ENCODE assay signal across 8 cellular contexts in the genomic region with DNA sequence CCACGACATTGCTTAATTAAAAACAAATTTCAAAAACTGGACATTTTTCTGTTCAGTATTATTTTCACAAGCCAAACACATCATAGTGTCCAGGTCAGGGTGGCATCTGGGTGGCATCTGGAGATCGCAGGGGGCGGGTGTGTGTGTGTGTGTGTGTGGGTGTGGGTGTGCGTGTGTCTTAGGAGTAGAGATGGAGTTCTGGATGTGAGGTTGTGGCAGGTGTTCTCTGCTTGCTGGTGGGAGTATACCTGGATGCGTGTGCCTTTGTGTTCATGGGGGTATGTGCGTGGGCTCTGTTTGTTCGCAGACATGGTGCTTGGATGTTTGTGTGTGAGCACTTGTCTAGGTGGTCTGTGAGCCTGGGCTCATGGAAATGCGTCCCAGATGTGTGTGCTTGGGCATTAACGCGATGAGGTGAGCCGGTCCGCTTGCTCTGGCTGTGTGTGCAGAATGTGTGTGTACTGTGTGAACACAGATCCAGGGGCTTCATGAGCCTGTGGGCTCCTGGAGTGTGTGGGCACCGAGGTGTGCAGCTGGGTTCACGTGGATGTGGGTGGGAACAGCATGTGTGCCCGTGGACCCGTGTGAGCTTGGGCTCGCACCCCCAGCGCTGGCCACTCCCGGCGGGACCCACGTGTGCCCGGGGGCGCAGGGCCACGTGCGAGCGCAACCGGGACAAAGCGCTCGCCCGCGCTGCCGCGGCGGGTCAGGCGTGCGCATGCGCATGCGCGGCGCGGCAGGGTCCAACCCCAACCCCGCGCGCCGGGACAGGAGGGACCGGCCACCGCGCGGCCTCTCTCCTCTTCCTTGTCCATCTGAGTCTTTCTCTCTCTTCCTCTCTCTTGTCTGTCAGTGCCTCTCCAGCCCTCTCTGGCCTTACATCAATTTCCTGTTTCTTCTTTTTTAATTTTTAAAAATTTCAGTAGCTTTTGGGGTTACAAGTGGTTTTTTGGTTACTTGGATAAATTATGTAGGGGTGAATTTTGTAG.
DNase-seq lines count a peak whose midpoint lies in the region; ATAC-seq, FAIRE-seq and TF ChIP-seq lines count a peak whose summit lies in the region.

No MANE protein-coding gene starts in this region.

- ATAC-seq in left lobe of liver (peak; percentile 73), GM18519 (IDR thresholded peaks at IDR 0.05; ENCODE audit: low FRiP score, unreplicated experiment) (no peak)

- 0 out of 2 replicates have a peak, but pooled peaks cover 4% of the 10 kb centered on the region for H3K36me3 ChIP-seq in SJSA1
- peaks cover 10% of the 10 kb centered on the region for H3K36me3 ChIP-seq in bronchial epithelial cell (ENCODE audit: control insufficient read depth, insufficient read depth, low read length)

- no peak for FAIRE-seq in bronchial epithelial cell (lab: Jason Lieb, UNC)

- H3K4me3 ChIP-seq in SJSA1 (peak overlapping the region; percentile 19), bronchial epithelial cell (ENCODE audit: low read depth, low read length) (peak overlapping the region; percentile 34)

- H3K4me1 ChIP-seq in SJSA1 (replicated peaks) = peaks cover 8% of the 10 kb centered on the region

- no peaks in the 10 kb centered on the region for H3K9me3 ChIP-seq in SJSA1 (replicated peaks)

- no peak for TF ChIP-seq CTCF in bronchial epithelial cell (IDR thresholded peaks at IDR 0.05; ENCODE audit: insufficient read depth, low read length, severe bottlenecking)

- no peak overlapping the region for H3K27ac ChIP-seq in SJSA1

- H3K27me3 ChIP-seq in SJSA1 (replicated peaks) (0 out of 2 replicates have a peak, but pooled peaks cover 4% of the 10 kb centered on the region), bronchial epithelial cell (ENCODE audit: control insufficient read depth, insufficient read depth, low read length) (peaks cover 4% of the 10 kb centered on the region)

- DNase-seq in NCI-H748 (lab: John Stamatoyannopoulos, UW; ENCODE audit: unreplicated experiment) (peak; percentile 44), NCI-H748 treated with DMSO at 0.1 percent for 48 hours (lab: John Stamatoyannopoulos, UW) (no peak), HT1080 (ENCODE audit: low read depth) (peak; percentile 50), SJSA1 (ENCODE audit: low read depth in 1 of 2, low spot score in 2 of 2) (peak in 1 of 2 experiments; percentile 52), bronchial epithelial cell (ENCODE audit: low read depth) (peak; percentile 17), left lobe of liver (ENCODE audit: low spot score) (no peak)
- DNase-seq in stimulated activated CD4-positive, alpha-beta T cell treated with anti-CD3 and anti-CD28 coated beads, Interleukin-4, amount 100 ng/mL, for 24 hours = peak; percentile 32

Comparison
In these comparisons a context has a peak if more than half of its experiments do, and no peak if none do; other contexts are left out.
1. DNase-seq: peak in NCI-H748 (single experiment), HT1080 (single experiment), bronchial epithelial cell (single experiment) and stimulated activated CD4-positive, alpha-beta T cell treated with anti-CD3 and anti-CD28 coated beads, Interleukin-4, amount 100 ng/mL, for 24 hours (single experiment); none in NCI-H748 treated with DMSO at 0.1 percent for 48 hours (single experiment) and left lobe of liver (single experiment).